ENCODE assay signal across 25 cellular contexts in genomic region chr11:113779496-113779895, GRCh38. TPM values are rescaled to one million over a fixed set of nuclear protein-coding genes. Genes with fewer than 3 reads are reported as not detected.
"Had no signal": no experiment of that assay in that cellular context is flagged by ENCODE, and none has a peak within 500 bp of the region (broad histone marks: within the 10 kb centered on the region; RNA-seq: fewer than 3 reads in every experiment).

CLDN25 (plus strand) TSS chr11:113779796; CDS start chr11:113779796, 0 bp downstream.

- DNase-seq: activated CD4-positive, alpha-beta memory T cell treated with anti-CD3 and anti-CD28 coated beads, Interleukin-2, amount 10 ng/mL, durations not matched to agents 7 days and 5 days; activated CD4-positive, alpha-beta T cell treated with anti-CD3 and anti-CD28 coated beads for 48 hours; activated CD4-positive, CD25-positive, alpha-beta regulatory T cell; activated CD8-positive, alpha-beta memory T cell treated with anti-CD3 and anti-CD28 coated beads, Interleukin-2, amount 10 ng/mL, durations not matched to agents 7 days and 5 days; activated naive CD4-positive, alpha-beta T cell treated with Interleukin-2 at 50 U/mL for 16 hours; activated naive CD8-positive, alpha-beta T cell treated with anti-CD3 and anti-CD28 coated beads, Interleukin-2, amount 10 ng/mL, durations not matched to agents 7 days and 5 days; amygdala; brain microvascular endothelial cell; colonic mucosa; heart left ventricle; left ventricle myocardium superior; naive thymus-derived CD4-positive, alpha-beta T cell; stimulated activated CD4-positive, alpha-beta T cell treated with anti-CD3 and anti-CD28 coated beads, Interleukin-2, amount 100 ng/mL, for 24 hours; stimulated activated naive CD8-positive, alpha-beta T cell treated with anti-CD3 and anti-CD28 coated beads, Interleukin-15, Interleukin-2, amounts not matched to agents 100 U/mL and 50 U/mL, for 24 hours; T-helper 1 cell; T-helper 9 cell; transverse colon had no signal

- FAIRE-seq: endometrium had no signal

- H3K27me3 ChIP-seq: brain microvascular endothelial cell, colonic mucosa, gastroesophageal sphincter, transverse colon, vagina had no signal

- H3K4me3 ChIP-seq: colonic mucosa, transverse colon had no signal

- H3K4me1 ChIP-seq: colonic mucosa, transverse colon, vagina had no signal

- H3K36me3 ChIP-seq: brain microvascular endothelial cell, colonic mucosa, gastroesophageal sphincter, heart left ventricle, transverse colon, vagina had no signal

- H3K9me3 ChIP-seq: colonic mucosa, gastroesophageal sphincter, heart left ventricle, transverse colon, vagina had no signal

- H3K27ac ChIP-seq: brain microvascular endothelial cell, colonic mucosa had no signal

- ATAC-seq: activated CD8-positive, alpha-beta memory T cell treated with anti-CD3 and anti-CD28 coated beads, Interleukin-2, amount 10 ng/mL, durations not matched to agents 7 days and 5 days; activated T-helper 17 cell treated with anti-CD3 and anti-CD28 coated beads, Interleukin-2, amount 50 U/mL, for 72 hours; gastroesophageal sphincter; heart left ventricle; left ventricle myocardium superior; naive thymus-derived CD4-positive, alpha-beta T cell; stimulated activated naive CD8-positive, alpha-beta T cell treated with anti-CD3 and anti-CD28 coated beads, Interleukin-15, Interleukin-2, amounts not matched to agents 100 U/mL and 50 U/mL, for 24 hours had no signal

RNA-seq across cellular contexts. Expression of gene CLDN25, which starts in this region (rescaled TPM):
- total RNA-seq: activated CD4-positive, alpha-beta memory T cell treated with anti-CD3 and anti-CD28 coated beads, Interleukin-2, amount 10 ng/mL, durations not matched to agents 7 days and 5 days; activated CD8-positive, alpha-beta memory T cell treated with anti-CD3 and anti-CD28 coated beads, Interleukin-2, amount 10 ng/mL, durations not matched to agents 7 days and 5 days; activated naive CD8-positive, alpha-beta T cell treated with anti-CD3 and anti-CD28 coated beads, Interleukin-2, amount 10 ng/mL, durations not matched to agents 7 days and 5 days; activated T-helper 17 cell treated with anti-CD3 and anti-CD28 coated beads, Interleukin-2, amount 50 U/mL, for 72 hours; colonic mucosa; gastroesophageal sphincter; heart left ventricle; kidney epithelial cell; left ventricle myocardium superior; mononuclear cell; naive thymus-derived CD4-positive, alpha-beta T cell; osteocyte; transverse colon; vagina had no signal
- polyA plus RNA-seq: esophagus; heart left ventricle; naive thymus-derived CD4-positive, alpha-beta T cell had no signal
